1 cellular context compared by ENCODE assay signal in the genomic region with DNA sequence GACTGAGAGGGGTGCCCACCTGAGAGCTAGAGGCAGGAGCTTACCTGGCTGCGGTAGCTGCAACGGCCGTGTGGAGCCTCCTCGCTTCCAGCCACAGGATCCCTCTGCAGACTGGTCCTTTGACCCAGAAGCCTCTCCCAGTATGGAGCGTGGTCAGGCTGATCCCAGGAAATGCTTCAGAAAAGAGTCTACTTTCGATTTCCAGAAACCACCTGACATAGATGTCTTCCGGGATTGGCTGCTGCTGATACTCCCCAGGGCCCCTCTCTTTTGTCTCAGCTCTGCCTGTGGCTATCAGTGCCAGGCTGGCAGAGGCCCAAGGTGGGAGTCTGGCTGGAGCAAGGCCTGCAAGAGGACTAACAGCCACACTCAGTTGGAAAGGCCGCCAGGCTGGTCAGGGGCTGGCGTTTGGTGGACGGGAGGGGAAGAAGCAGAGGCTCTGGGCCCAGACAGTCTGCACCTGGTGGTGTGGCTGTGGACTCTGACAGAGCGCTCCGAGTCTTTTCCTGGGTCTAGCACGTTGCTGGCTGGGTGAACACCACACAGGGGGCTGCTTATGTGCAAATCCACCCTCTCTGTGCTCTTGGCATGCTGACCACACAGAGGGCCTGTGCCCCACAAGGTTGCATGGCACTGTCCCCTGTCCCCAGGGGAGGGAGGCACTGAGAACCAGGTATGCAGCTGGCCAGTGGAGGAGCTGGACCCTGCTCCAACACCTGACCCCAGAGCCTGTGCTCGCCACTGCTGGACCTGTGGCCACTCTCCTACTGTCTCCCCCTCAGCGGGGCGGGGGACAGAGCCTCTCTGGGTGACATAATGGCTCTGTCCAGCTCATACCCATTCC.
A peak's percentile ranks its signal among the peaks of the same experiment; 100 is the strongest.
TF ChIP-seq lines count a peak whose summit lies in the region.

A gene with protein sequence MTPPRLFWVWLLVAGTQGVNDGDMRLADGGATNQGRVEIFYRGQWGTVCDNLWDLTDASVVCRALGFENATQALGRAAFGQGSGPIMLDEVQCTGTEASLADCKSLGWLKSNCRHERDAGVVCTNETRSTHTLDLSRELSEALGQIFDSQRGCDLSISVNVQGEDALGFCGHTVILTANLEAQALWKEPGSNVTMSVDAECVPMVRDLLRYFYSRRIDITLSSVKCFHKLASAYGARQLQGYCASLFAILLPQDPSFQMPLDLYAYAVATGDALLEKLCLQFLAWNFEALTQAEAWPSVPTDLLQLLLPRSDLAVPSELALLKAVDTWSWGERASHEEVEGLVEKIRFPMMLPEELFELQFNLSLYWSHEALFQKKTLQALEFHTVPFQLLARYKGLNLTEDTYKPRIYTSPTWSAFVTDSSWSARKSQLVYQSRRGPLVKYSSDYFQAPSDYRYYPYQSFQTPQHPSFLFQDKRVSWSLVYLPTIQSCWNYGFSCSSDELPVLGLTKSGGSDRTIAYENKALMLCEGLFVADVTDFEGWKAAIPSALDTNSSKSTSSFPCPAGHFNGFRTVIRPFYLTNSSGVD (minus strand): TSS at position 144 of the 844 bp plus-strand sequence. CDS start 2,732 bp downstream, outside the sequence.

TF ChIP-seq in HepG2, 621 proteins besides CTCF, POLR2A, EP300 and RAD21 (continued from another document and continues in another):
- TF ChIP-seq, protein P1, sequence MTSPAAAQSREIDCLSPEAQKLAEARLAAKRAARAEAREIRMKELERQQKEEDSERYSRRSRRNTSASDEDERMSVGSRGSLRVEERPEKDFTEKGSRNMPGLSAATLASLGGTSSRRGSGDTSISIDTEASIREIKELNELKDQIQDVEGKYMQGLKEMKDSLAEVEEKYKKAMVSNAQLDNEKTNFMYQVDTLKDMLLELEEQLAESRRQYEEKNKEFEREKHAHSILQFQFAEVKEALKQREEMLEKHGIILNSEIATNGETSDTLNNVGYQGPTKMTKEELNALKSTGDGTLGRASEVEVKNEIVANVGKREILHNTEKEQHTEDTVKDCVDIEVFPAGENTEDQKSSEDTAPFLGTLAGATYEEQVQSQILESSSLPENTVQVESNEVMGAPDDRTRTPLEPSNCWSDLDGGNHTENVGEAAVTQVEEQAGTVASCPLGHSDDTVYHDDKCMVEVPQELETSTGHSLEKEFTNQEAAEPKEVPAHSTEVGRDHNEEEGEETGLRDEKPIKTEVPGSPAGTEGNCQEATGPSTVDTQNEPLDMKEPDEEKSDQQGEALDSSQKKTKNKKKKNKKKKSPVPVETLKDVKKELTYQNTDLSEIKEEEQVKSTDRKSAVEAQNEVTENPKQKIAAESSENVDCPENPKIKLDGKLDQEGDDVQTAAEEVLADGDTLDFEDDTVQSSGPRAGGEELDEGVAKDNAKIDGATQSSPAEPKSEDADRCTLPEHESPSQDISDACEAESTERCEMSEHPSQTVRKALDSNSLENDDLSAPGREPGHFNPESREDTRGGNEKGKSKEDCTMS (CRISPR knock-in tag; conservative IDR thresholded peaks at IDR 0.05) = no peak
- TF ChIP-seq BHLHE40 (IDR thresholded peaks at IDR 0.05; ENCODE audit: low read length) = no peak
- no peak for TF ChIP-seq ZFP62 (CRISPR knock-in tag; IDR thresholded peaks at IDR 0.05)
- TF ChIP-seq RFX1 (IDR thresholded peaks at IDR 0.05) = no peak
- peak; percentile 68; the same call in 1 of the 2 replicates for TF ChIP-seq ZNF564 (CRISPR knock-in tag; IDR thresholded peaks at IDR 0.05)
- TF ChIP-seq, protein P2, sequence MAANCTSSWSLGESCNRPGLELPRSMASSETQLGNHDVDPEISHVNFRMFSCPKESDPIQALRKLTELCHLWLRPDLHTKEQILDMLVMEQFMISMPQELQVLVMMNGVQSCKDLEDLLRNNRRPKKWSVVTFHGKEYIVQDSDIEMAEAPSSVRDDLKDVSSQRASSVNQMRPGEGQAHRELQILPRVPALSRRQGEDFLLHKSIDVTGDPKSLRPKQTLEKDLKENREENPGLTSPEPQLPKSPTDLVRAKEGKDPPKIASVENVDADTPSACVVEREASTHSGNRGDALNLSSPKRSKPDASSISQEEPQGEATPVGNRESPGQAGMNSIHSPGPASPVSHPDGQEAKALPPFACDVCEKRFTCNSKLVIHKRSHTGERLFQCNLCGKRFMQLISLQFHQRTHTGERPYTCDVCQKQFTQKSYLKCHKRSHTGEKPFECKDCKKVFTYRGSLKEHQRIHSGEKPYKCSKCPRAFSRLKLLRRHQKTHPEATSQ (CRISPR knock-in tag; IDR thresholded peaks at IDR 0.05; ENCODE audit: borderline replicate concordance) = no peak
- peak; percentile 84 for TF ChIP-seq YEATS2 (CRISPR knock-in tag; IDR thresholded peaks at IDR 0.05; ENCODE audit: borderline replicate concordance)
- TF ChIP-seq, protein P3, sequence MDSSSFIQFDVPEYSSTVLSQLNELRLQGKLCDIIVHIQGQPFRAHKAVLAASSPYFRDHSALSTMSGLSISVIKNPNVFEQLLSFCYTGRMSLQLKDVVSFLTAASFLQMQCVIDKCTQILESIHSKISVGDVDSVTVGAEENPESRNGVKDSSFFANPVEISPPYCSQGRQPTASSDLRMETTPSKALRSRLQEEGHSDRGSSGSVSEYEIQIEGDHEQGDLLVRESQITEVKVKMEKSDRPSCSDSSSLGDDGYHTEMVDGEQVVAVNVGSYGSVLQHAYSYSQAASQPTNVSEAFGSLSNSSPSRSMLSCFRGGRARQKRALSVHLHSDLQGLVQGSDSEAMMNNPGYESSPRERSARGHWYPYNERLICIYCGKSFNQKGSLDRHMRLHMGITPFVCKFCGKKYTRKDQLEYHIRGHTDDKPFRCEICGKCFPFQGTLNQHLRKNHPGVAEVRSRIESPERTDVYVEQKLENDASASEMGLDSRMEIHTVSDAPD (CRISPR knock-in tag; IDR thresholded peaks at IDR 0.05) = peak; percentile 71
- TF ChIP-seq, protein P4, sequence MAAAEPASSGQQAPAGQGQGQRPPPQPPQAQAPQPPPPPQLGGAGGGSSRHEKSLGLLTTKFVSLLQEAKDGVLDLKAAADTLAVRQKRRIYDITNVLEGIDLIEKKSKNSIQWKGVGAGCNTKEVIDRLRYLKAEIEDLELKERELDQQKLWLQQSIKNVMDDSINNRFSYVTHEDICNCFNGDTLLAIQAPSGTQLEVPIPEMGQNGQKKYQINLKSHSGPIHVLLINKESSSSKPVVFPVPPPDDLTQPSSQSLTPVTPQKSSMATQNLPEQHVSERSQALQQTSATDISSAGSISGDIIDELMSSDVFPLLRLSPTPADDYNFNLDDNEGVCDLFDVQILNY (CRISPR knock-in tag; conservative IDR thresholded peaks at IDR 0.05) = no peak
- no peak; the same call in 1 of the 2 replicates for TF ChIP-seq ZNF703 (CRISPR knock-in tag; IDR thresholded peaks at IDR 0.05; ENCODE audit: borderline replicate concordance)
- TF ChIP-seq MIER3 (CRISPR knock-in tag; IDR thresholded peaks at IDR 0.05; ENCODE audit: borderline replicate concordance) = 0 out of 2 replicates have a peak, but pooled peaks have one; percentile 16
- TF ChIP-seq MYNN (CRISPR knock-in tag; IDR thresholded peaks at IDR 0.05; ENCODE audit: low read depth) = peak; percentile 30; the same call in 1 of the 2 replicates
- peak; percentile 62; the same call in 1 of the 2 replicates for TF ChIP-seq ZNF772 (CRISPR knock-in tag; IDR thresholded peaks at IDR 0.05)
- TF ChIP-seq KLF11 (CRISPR knock-in tag; IDR thresholded peaks at IDR 0.05) = no peak
- TF ChIP-seq, protein P5, sequence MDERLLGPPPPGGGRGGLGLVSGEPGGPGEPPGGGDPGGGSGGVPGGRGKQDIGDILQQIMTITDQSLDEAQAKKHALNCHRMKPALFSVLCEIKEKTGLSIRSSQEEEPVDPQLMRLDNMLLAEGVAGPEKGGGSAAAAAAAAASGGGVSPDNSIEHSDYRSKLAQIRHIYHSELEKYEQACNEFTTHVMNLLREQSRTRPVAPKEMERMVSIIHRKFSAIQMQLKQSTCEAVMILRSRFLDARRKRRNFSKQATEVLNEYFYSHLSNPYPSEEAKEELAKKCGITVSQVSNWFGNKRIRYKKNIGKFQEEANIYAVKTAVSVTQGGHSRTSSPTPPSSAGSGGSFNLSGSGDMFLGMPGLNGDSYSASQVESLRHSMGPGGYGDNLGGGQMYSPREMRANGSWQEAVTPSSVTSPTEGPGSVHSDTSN (CRISPR knock-in tag; IDR thresholded peaks at IDR 0.05) = 0 out of 2 replicates have a peak, but pooled peaks have one; percentile 42
- TF ChIP-seq, protein P6, sequence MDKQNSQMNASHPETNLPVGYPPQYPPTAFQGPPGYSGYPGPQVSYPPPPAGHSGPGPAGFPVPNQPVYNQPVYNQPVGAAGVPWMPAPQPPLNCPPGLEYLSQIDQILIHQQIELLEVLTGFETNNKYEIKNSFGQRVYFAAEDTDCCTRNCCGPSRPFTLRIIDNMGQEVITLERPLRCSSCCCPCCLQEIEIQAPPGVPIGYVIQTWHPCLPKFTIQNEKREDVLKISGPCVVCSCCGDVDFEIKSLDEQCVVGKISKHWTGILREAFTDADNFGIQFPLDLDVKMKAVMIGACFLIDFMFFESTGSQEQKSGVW (CRISPR knock-in tag; IDR thresholded peaks at IDR 0.05; ENCODE audit: borderline replicate concordance) = peak; percentile 85; the same call in 1 of the 2 replicates
- no peak for TF ChIP-seq ZNF556 (CRISPR knock-in tag; IDR thresholded peaks at IDR 0.05; ENCODE audit: borderline replicate concordance)
- TF ChIP-seq ZNF563 (CRISPR knock-in tag; IDR thresholded peaks at IDR 0.05) = no peak; the same call in 1 of the 2 replicates
- TF ChIP-seq, protein P7, sequence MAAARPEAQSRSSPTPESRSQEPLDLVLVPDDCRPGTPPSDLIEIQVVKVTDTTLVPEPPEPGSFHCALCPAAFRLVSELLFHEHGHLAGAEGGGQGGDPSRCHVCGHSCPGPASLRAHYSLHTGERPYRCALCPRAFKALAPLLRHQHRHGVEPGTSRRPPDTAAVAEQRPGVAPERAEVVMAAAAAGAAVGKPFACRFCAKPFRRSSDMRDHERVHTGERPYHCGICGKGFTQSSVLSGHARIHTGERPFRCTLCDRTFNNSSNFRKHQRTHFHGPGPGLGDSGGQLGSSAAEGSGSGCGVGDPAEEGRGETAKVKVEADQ (CRISPR knock-in tag; IDR thresholded peaks at IDR 0.05; ENCODE audit: borderline replicate concordance) = no peak
- TF ChIP-seq ZNF160 (CRISPR knock-in tag; IDR thresholded peaks at IDR 0.05) = no peak
- peak; percentile 71 for TF ChIP-seq ZNF547 (CRISPR knock-in tag; IDR thresholded peaks at IDR 0.05)
- TF ChIP-seq HOXA9 (CRISPR knock-in tag; IDR thresholded peaks at IDR 0.05; ENCODE audit: borderline replicate concordance) = no peak
- TF ChIP-seq ZNF75D (CRISPR knock-in tag; IDR thresholded peaks at IDR 0.05; ENCODE audit: borderline replicate concordance) = no peak
- 0 out of 2 replicates have a peak, but pooled peaks have one; percentile 90 for TF ChIP-seq ZC3H13 (CRISPR knock-in tag; IDR thresholded peaks at IDR 0.05)
- TF ChIP-seq NFE2 (CRISPR knock-in tag; IDR thresholded peaks at IDR 0.05) = no peak
- no peak for TF ChIP-seq SUZ12 (IDR thresholded peaks at IDR 0.05; ENCODE audit: low read depth, low read length)
- no peak for TF ChIP-seq CCAR2 (optimal IDR thresholded peaks at IDR 0.05; ENCODE audit: low read depth, low read length)
- TF ChIP-seq ZNF670 (CRISPR knock-in tag; IDR thresholded peaks at IDR 0.05; ENCODE audit: borderline replicate concordance) = peak; percentile 79; the same call in 1 of the 2 replicates
- TF ChIP-seq TEAD2 (CRISPR knock-in tag; IDR thresholded peaks at IDR 0.05) = no peak
- no peak for TF ChIP-seq TCF12 (IDR thresholded peaks at IDR 0.05)
- no peak; the same call in 1 of the 2 replicates for TF ChIP-seq TCF12 (CRISPR knock-in tag; IDR thresholded peaks at IDR 0.05)
- no peak for TF ChIP-seq ZNF260 (CRISPR knock-in tag; IDR thresholded peaks at IDR 0.05; ENCODE audit: borderline replicate concordance, low read depth)
- TF ChIP-seq ZNF256 (CRISPR knock-in tag; conservative IDR thresholded peaks at IDR 0.05) = 0 out of 2 replicates have a peak, but pooled peaks have one; percentile 15
- TF ChIP-seq, protein P8, sequence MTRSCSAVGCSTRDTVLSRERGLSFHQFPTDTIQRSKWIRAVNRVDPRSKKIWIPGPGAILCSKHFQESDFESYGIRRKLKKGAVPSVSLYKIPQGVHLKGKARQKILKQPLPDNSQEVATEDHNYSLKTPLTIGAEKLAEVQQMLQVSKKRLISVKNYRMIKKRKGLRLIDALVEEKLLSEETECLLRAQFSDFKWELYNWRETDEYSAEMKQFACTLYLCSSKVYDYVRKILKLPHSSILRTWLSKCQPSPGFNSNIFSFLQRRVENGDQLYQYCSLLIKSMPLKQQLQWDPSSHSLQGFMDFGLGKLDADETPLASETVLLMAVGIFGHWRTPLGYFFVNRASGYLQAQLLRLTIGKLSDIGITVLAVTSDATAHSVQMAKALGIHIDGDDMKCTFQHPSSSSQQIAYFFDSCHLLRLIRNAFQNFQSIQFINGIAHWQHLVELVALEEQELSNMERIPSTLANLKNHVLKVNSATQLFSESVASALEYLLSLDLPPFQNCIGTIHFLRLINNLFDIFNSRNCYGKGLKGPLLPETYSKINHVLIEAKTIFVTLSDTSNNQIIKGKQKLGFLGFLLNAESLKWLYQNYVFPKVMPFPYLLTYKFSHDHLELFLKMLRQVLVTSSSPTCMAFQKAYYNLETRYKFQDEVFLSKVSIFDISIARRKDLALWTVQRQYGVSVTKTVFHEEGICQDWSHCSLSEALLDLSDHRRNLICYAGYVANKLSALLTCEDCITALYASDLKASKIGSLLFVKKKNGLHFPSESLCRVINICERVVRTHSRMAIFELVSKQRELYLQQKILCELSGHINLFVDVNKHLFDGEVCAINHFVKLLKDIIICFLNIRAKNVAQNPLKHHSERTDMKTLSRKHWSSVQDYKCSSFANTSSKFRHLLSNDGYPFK (CRISPR knock-in tag; IDR thresholded peaks at IDR 0.05; ENCODE audit: borderline replicate concordance) = peak; percentile 84
- TF ChIP-seq CAMTA2 (CRISPR knock-in tag; IDR thresholded peaks at IDR 0.05; ENCODE audit: borderline replicate concordance) = no peak
- TF ChIP-seq, protein P9, sequence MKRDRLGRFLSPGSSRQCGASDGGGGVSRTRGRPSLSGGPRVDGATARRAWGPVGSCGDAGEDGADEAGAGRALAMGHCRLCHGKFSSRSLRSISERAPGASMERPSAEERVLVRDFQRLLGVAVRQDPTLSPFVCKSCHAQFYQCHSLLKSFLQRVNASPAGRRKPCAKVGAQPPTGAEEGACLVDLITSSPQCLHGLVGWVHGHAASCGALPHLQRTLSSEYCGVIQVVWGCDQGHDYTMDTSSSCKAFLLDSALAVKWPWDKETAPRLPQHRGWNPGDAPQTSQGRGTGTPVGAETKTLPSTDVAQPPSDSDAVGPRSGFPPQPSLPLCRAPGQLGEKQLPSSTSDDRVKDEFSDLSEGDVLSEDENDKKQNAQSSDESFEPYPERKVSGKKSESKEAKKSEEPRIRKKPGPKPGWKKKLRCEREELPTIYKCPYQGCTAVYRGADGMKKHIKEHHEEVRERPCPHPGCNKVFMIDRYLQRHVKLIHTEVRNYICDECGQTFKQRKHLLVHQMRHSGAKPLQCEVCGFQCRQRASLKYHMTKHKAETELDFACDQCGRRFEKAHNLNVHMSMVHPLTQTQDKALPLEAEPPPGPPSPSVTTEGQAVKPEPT (CRISPR knock-in tag; IDR thresholded peaks at IDR 0.05; ENCODE audit: low read depth) = no peak
- peak; percentile 43 for TF ChIP-seq BCL6 (CRISPR knock-in tag; IDR thresholded peaks at IDR 0.05)
